22 cellular contexts compared by ENCODE assay signal in the genomic region with DNA sequence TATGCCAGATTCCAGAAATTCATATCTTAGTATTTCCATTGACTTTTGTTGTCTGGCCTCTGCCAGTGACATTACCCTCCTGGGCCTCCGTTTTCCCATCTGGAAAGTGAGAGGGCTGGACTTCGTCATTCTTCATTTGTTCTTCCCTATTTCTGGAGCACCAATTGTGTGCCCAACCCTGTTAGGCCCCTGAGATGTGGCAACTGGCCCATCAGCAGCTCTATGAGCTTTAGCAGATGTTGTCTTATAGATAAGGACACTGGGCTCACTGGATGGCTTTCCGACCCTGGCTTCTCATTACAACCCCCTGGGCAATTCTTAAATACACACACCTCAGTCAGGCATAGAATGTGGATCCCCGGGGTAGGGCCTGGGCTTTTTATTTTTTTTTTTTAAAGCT. TPM values are rescaled to one million over a fixed set of nuclear protein-coding genes. Genes with fewer than 3 reads are reported as not detected.
DNase-seq lines count a peak whose midpoint lies in the region; ATAC-seq, FAIRE-seq and TF ChIP-seq lines count a peak whose summit lies in the region.
"Had no signal": no experiment of that assay in that cellular context is flagged by ENCODE, and none has a peak within 500 bp of the region (broad histone marks: within the 10 kb centered on the region; RNA-seq: fewer than 3 reads in every experiment).

No MANE protein-coding gene starts in this region.

- H3K9ac ChIP-seq in keratinocyte (ENCODE audit: control insufficient read depth, extremely low read depth, insufficient read depth, low read length), result no peak overlapping the region
- H3K9ac ChIP-seq: BLaER1 had no signal

- H3K27me3 ChIP-seq in RWPE2 (ENCODE audit: insufficient read depth, poor library complexity, severe bottlenecking) (no peaks in the 10 kb centered on the region), keratinocyte (ENCODE audit: control insufficient read depth, extremely low read depth, insufficient read depth, low read length) (no peaks in the 10 kb centered on the region)
- H3K27me3 ChIP-seq: BLaER1, MG63, SJSA1 had no signal

- H3K4me2 ChIP-seq in keratinocyte (ENCODE audit: control insufficient read depth, extremely low read depth, insufficient read depth, low read depth, low read length), result no peak overlapping the region
- H3K4me2 ChIP-seq: BLaER1 had no signal

- H3K79me2 ChIP-seq in keratinocyte (ENCODE audit: control insufficient read depth, insufficient read depth, low read length), result no peaks in the 10 kb centered on the region

- DNase-seq in HUDEP-2 (lab: John Stamatoyannopoulos, UW; ENCODE audit: unreplicated experiment in 76 of 76), result peak in 58 of 76 experiments; percentile 5 to 73 (median 36)
- peak; percentile 52 for DNase-seq in RWPE2 (ENCODE audit: low spot score)
- peak; percentile 51 for DNase-seq in amniotic epithelial cell (ENCODE audit: low read depth)
- no peak for DNase-seq in keratinocyte (ENCODE audit: low read depth, low spot score)
- DNase-seq in NCI-H82 treated with DMSO at 0.1 percent for 48 hours (lab: John Stamatoyannopoulos, UW; ENCODE audit: unreplicated experiment), result no peak
- no peak for DNase-seq in NK-92 (lab: John Stamatoyannopoulos, UW; ENCODE audit: unreplicated experiment)
- no peak for DNase-seq in ureter (ENCODE audit: low spot score)
- DNase-seq: CD4-positive, CD25-positive, alpha-beta regulatory T cell; IMR-90; KG1; MG63; NCI-H1105 treated with DMSO at 0.1 percent for 48 hours; NCI-H2029; NCI-H446 treated with DMSO at 0.1 percent for 48 hours; NCI-H526; Right ventricle myocardium superior had no signal

- peaks cover 3% of the 10 kb centered on the region for H3K9me1 ChIP-seq in keratinocyte (ENCODE audit: control insufficient read depth, extremely low read depth, insufficient read depth, low read length)

- peaks cover 4% of the 10 kb centered on the region for H3K4me1 ChIP-seq in RWPE2 (ENCODE audit: insufficient read depth, poor library complexity, severe bottlenecking)
- peaks cover 11% of the 10 kb centered on the region for H3K4me1 ChIP-seq in keratinocyte (ENCODE audit: control insufficient read depth, extremely low read depth, insufficient read depth, low read length)
- H3K4me1 ChIP-seq: BLaER1, SJSA1 had no signal

- TF ChIP-seq CTCF in RWPE2 (IDR thresholded peaks at IDR 0.05; ENCODE audit: poor library complexity, severe bottlenecking) (no peak), keratinocyte (optimal IDR thresholded peaks at IDR 0.05 in 1 of 3, IDR thresholded peaks at IDR 0.05 in 1 of 3, conservative IDR thresholded peaks at IDR 0.05 in 1 of 3; ENCODE audit: extremely low read depth in 1 of 3, insufficient read depth in 2 of 3, low read length in 3 of 3) (no peak)

- no peak overlapping the region for H2AFZ ChIP-seq in keratinocyte (ENCODE audit: control insufficient read depth, low read length)

- H3K27ac ChIP-seq in RWPE2 (ENCODE audit: poor library complexity, severe bottlenecking) (no peak overlapping the region), keratinocyte (ENCODE audit: control insufficient read depth, insufficient read depth, low read length) (peak overlapping the region; percentile 3)
- H3K27ac ChIP-seq: BLaER1, SJSA1 had no signal

- dilution Hi-C loops in keratinocyte (cut with MboI; ENCODE audit: extremely low pct_ligation_motif_present, low sequenced_read_pairs), result no loop called here

- H3K9me3 ChIP-seq in RWPE2 (ENCODE audit: severe bottlenecking) (no peaks in the 10 kb centered on the region), keratinocyte (ENCODE audit: control insufficient read depth, low read depth, low read length) (no peaks in the 10 kb centered on the region)
- H3K9me3 ChIP-seq: BLaER1, MG63, SJSA1 had no signal

- ATAC-seq in RWPE2 (ENCODE audit: low read depth), result no peak; the same call in 2 of the 3 replicates
- ATAC-seq: HCT116 had no signal

- peak; percentile 13 for FAIRE-seq in keratinocyte (lab: Jason Lieb, UNC)
- FAIRE-seq: A204.1, D721Med, GM18507 had no signal

- no peaks in the 10 kb centered on the region for H4K20me1 ChIP-seq in keratinocyte (ENCODE audit: control insufficient read depth, extremely low read depth, insufficient read depth, low read length)
- H4K20me1 ChIP-seq: BLaER1 had no signal

- H3K36me3 ChIP-seq in RWPE2 (ENCODE audit: low read depth), result peaks cover 92% of the 10 kb centered on the region
- H3K36me3 ChIP-seq in keratinocyte (ENCODE audit: control insufficient read depth in 2 of 2, extremely low read depth in 1 of 2, insufficient read depth in 2 of 2, low read length in 2 of 2), result peaks cover 10 to 12% of the 10 kb centered on the region in 2 experiments

- H3K4me3 ChIP-seq in RWPE2 (ENCODE audit: severe bottlenecking), result no peak overlapping the region
- H3K4me3 ChIP-seq in keratinocyte (ENCODE audit: control insufficient read depth in 2 of 3, extremely low read depth in 1 of 3, insufficient read depth in 2 of 3, low read depth in 1 of 3, low read length in 3 of 3), result no peak overlapping the region
- H3K4me3 ChIP-seq: BLaER1, MG63, SJSA1 had no signal

RNA-seq across cellular contexts. Expression of a gene that starts 14.7 kb away (rescaled TPM):
- polyA plus RNA-seq in keratinocyte, result 27.2 to 31.4 TPM (median 29.8 TPM) in 3 replicates
- 18.2 TPM for polyA plus RNA-seq in keratinocyte (2011; ENCODE audit: low read depth)
- 5.2 and 6.2 TPM in 2 replicates for polyA plus RNA-seq in keratinocyte (2011; cell fraction: cytosol; rRNA removed)
- polyA plus RNA-seq in keratinocyte (2011; cell fraction: nucleus; rRNA removed), result 252 and 260 TPM in 2 replicates
- 10.2 and 13.5 TPM in 2 replicates for polyA plus RNA-seq in keratinocyte (2012; ENCODE audit: low replicate concordance)
- 11.2 to 22.6 TPM (median 12.8 TPM) in 3 replicates for polyA minus RNA-seq in keratinocyte
- 5.9 TPM for polyA minus RNA-seq in keratinocyte (2011; cell fraction: cytosol; rRNA and poly(A)+ RNA removed)
- 25.3 and 35.7 TPM in 2 replicates for polyA minus RNA-seq in keratinocyte (2011; cell fraction: nucleus; rRNA and poly(A)+ RNA removed)
- total RNA-seq in ureter, result 79.4 TPM

RNA-seq across cellular contexts. Expression of a gene that starts 35.7 kb away (rescaled TPM):
- polyA plus RNA-seq in keratinocyte, result 31.5 to 47.7 TPM (median 32.9 TPM) in 3 replicates
- polyA plus RNA-seq in keratinocyte (2011; ENCODE audit: low read depth), result 17.7 TPM
- polyA plus RNA-seq in keratinocyte (2011; cell fraction: cytosol; rRNA removed), result 35.4 and 40.1 TPM in 2 replicates
- 25.4 and 28.9 TPM in 2 replicates for polyA plus RNA-seq in keratinocyte (2011; cell fraction: nucleus; rRNA removed)
- polyA plus RNA-seq in keratinocyte (2012; ENCODE audit: low replicate concordance), result 24.9 and 41.7 TPM in 2 replicates
- 23.5 to 30.2 TPM (median 26.0 TPM) in 3 replicates for polyA minus RNA-seq in keratinocyte
- polyA minus RNA-seq in keratinocyte (2011; cell fraction: cytosol; rRNA and poly(A)+ RNA removed), result 13.0 TPM
- polyA minus RNA-seq in keratinocyte (2011; cell fraction: nucleus; rRNA and poly(A)+ RNA removed), result 8.1 and 8.6 TPM in 2 replicates
- 57.1 TPM for total RNA-seq in ureter

RNA-seq across cellular contexts. Expression of a gene that starts 39.0 kb away (rescaled TPM):
- polyA plus RNA-seq in keratinocyte, result 135 to 269 TPM (median 214 TPM) in 3 replicates
- 384 TPM for polyA plus RNA-seq in keratinocyte (2011; ENCODE audit: low read depth)
- polyA plus RNA-seq in keratinocyte (2011; cell fraction: cytosol; rRNA removed), result 179 and 280 TPM in 2 replicates
- polyA plus RNA-seq in keratinocyte (2011; cell fraction: nucleus; rRNA removed), result 115 and 146 TPM in 2 replicates
- 103 and 243 TPM in 2 replicates for polyA plus RNA-seq in keratinocyte (2012; ENCODE audit: low replicate concordance)
- 27.3 to 118 TPM (median 68.6 TPM) in 3 replicates for polyA minus RNA-seq in keratinocyte
- polyA minus RNA-seq in keratinocyte (2011; cell fraction: cytosol; rRNA and poly(A)+ RNA removed), result 75.0 TPM
- 32.5 and 67.1 TPM in 2 replicates for polyA minus RNA-seq in keratinocyte (2011; cell fraction: nucleus; rRNA and poly(A)+ RNA removed)
- 314 TPM for total RNA-seq in ureter

RNA-seq across cellular contexts. Expression of a gene that starts 41.8 kb away (rescaled TPM):
- polyA plus RNA-seq in keratinocyte, result 23.4 to 30.5 TPM (median 27.4 TPM) in 3 replicates
- 27.2 TPM for polyA plus RNA-seq in keratinocyte (2011; ENCODE audit: low read depth)
- polyA plus RNA-seq in keratinocyte (2011; cell fraction: cytosol; rRNA removed), result 17.0 and 24.4 TPM in 2 replicates
- 28.5 and 34.3 TPM in 2 replicates for polyA plus RNA-seq in keratinocyte (2011; cell fraction: nucleus; rRNA removed)
- polyA plus RNA-seq in keratinocyte (2012; ENCODE audit: low replicate concordance), result 12.1 and 17.4 TPM in 2 replicates
- 20.4 to 47.9 TPM (median 30.2 TPM) in 3 replicates for polyA minus RNA-seq in keratinocyte
- polyA minus RNA-seq in keratinocyte (2011; cell fraction: cytosol; rRNA and poly(A)+ RNA removed), result 19.2 TPM
- polyA minus RNA-seq in keratinocyte (2011; cell fraction: nucleus; rRNA and poly(A)+ RNA removed), result 27.9 and 57.4 TPM in 2 replicates
- 53.3 TPM for total RNA-seq in ureter

Comparison
In these comparisons a context has a peak if more than half of its experiments do, and no peak if none do; other contexts are left out.
1. DNase-seq: peak in HUDEP-2 (58 of 76), RWPE2 (single experiment) and amniotic epithelial cell (single experiment); none in keratinocyte (single experiment), NCI-H82 treated with DMSO at 0.1 percent for 48 hours (single experiment), NK-92 (single experiment) and ureter (single experiment).